In genomic region chr1:225771661-225772322, GRCh38 we compare ENCODE assay signal across 10 cellular contexts. TPM values are rescaled to one million over a fixed set of nuclear protein-coding genes. Genes with fewer than 3 reads are reported as not detected.
DNase-seq lines count a peak whose midpoint lies in the region; ATAC-seq and TF ChIP-seq lines count a peak whose summit lies in the region.
"Had no signal": no experiment of that assay in that cellular context is flagged by ENCODE, and none has a peak within 500 bp of the region (broad histone marks: within the 10 kb centered on the region; RNA-seq: fewer than 3 reads in every experiment).

No MANE protein-coding gene starts in this region.

- H3K9ac ChIP-seq in PC-3 (ENCODE audit: low read length): peak overlapping the region; percentile 18

- H4K20me1 ChIP-seq in PC-3 (ENCODE audit: low read length): no peaks in the 10 kb centered on the region

- H3K4me1 ChIP-seq in PC-3 (ENCODE audit: insufficient read depth, low read length) (peaks cover 53% of the 10 kb centered on the region), esophagus squamous epithelium (peaks cover 24 to 68% (median 41%) of the 10 kb centered on the region in 3 donors), psoas muscle (peaks cover 33% of the 10 kb centered on the region)

- H3K9me2 ChIP-seq in PC-3 (replicated peaks; ENCODE audit: low read length): no peaks in the 10 kb centered on the region

- no peaks in the 10 kb centered on the region for H3K27me3 Mint-ChIP-seq in Calu3 (ENCODE audit: unreplicated experiment)

- POLR2A ChIA-PET in PC-3 (lab: Charles Lee; ENCODE audit: unreplicated experiment): interaction anchor here (0.6 to 0.9 kb wide), 2 partner anchors 61 to 115 kb away, joined by 3 read pairs; no protein-coding TSS in a partner anchor

- H3K36me3 Mint-ChIP-seq in Calu3 (ENCODE audit: insufficient read depth, unreplicated experiment): no peaks in the 10 kb centered on the region

- DNase-seq in Calu3: no peak
- DNase-seq in PC-3: no peak
- no peak for DNase-seq in esophagus squamous epithelium (lab: John Stamatoyannopoulos, UW)
- no peak for DNase-seq in psoas muscle
- DNase-seq in DMS53 treated with DMSO at 0.1 percent for 48 hours (lab: John Stamatoyannopoulos, UW; ENCODE audit: unreplicated experiment): no peak
- no peak for DNase-seq in NAMALWA (ENCODE audit: low spot score)
- no peak for DNase-seq in foreskin melanocyte
- DNase-seq: effector CD4-positive, alpha-beta T cell had no signal

- peaks cover 9% of the 10 kb centered on the region for H3F3A ChIP-seq in PC-3 (ENCODE audit: low read length, unreplicated experiment)

- no peak for TF ChIP-seq POLR2A in esophagus squamous epithelium (IDR thresholded peaks at IDR 0.05)

- H3K9me3 ChIP-seq in PC-3 (ENCODE audit: low read length) (no peaks in the 10 kb centered on the region), esophagus squamous epithelium (no peaks in the 10 kb centered on the region), psoas muscle (no peaks in the 10 kb centered on the region)

- intact Hi-C loops in Calu3 (cut with micrococcal nuclease; ENCODE audit: unreplicated experiment) (loop anchor here (1.0 to 10.0 kb wide), 7 partner anchors 25 to 290 kb away; no protein-coding TSS in a partner anchor), PC-3 (cut with micrococcal nuclease) (loop anchor here (1.0 to 2.0 kb wide), 8 partner anchors 34 to 296 kb away; no protein-coding TSS in a partner anchor), esophagus squamous epithelium (cut with DNase I) (loop anchor here (5.0 to 10.0 kb wide), 4 partner anchors 73 to 294 kb away; partner anchors contain the start of gene ENAH), psoas muscle (cut with DNase I) (loop anchor here (2.0 to 10.0 kb wide), 7 partner anchors 114 to 297 kb away; partner anchors contain the start of gene ENAH (in 1 of the 2))

- H3K9me3 Mint-ChIP-seq in Calu3 (ENCODE audit: low read depth, unreplicated experiment): no peaks in the 10 kb centered on the region
- H3K9me3 Mint-ChIP-seq: activated naive CD4-positive, alpha-beta T cell treated with anti-CD3 and anti-CD28 coated beads, Interleukin-2, amount 50 U/mL, for 72 hours had no signal

- CTCF ChIA-PET in Calu3 (lab: Charles Lee): interaction anchor here (0.5 to 2.7 kb wide), 21 partner anchors 9 to 297 kb away, joined by 3 to 22 read pairs (median 5); partner anchors contain the start of genes ENAH and EPHX1
- CTCF ChIA-PET in PC-3 (lab: Charles Lee): interaction anchor here (0.5 to 2.1 kb wide), 8 partner anchors 8 to 291 kb away, joined by 3 to 21 read pairs (median 4); no protein-coding TSS in a partner anchor

- H3K27ac Mint-ChIP-seq in Calu3 (ENCODE audit: unreplicated experiment): peak overlapping the region; percentile 61
- H3K27ac Mint-ChIP-seq: activated naive CD4-positive, alpha-beta T cell treated with anti-CD3 and anti-CD28 coated beads, Interleukin-2, amount 50 U/mL, for 72 hours had no signal

- peak overlapping the region; percentile 86 for H2AFZ ChIP-seq in PC-3 (ENCODE audit: low read length)

- peaks cover 68% of the 10 kb centered on the region for H3K4me1 Mint-ChIP-seq in Calu3 (ENCODE audit: low read depth, unreplicated experiment)

- H3K27me3 ChIP-seq in PC-3 (ENCODE audit: low read length) (no peaks in the 10 kb centered on the region), esophagus squamous epithelium (no peaks in the 10 kb centered on the region), psoas muscle (ENCODE audit: insufficient read depth in 3 of 3, low read length in 2 of 3) (no peaks in the 10 kb centered on the region)

- no peak for TF ChIP-seq CTCF in Calu3 (IDR thresholded peaks at IDR 0.05; ENCODE audit: unreplicated experiment)
- TF ChIP-seq CTCF in PC-3 (conservative IDR thresholded peaks at IDR 0.05; ENCODE audit: low read depth, low read length): no peak
- no peak for TF ChIP-seq CTCF in esophagus squamous epithelium (IDR thresholded peaks at IDR 0.05)
- TF ChIP-seq CTCF in psoas muscle (IDR thresholded peaks at IDR 0.05): no peak

- peak; percentile 0 for ATAC-seq in PC-3
- ATAC-seq in psoas muscle: no peak
- no peak for ATAC-seq in GM21447 (IDR thresholded peaks at IDR 0.05; ENCODE audit: unreplicated experiment)

- no peaks in the 10 kb centered on the region for H3K36me3 ChIP-seq in PC-3 (ENCODE audit: low read depth, low read length)
- no peaks in the 10 kb centered on the region for H3K36me3 ChIP-seq in esophagus squamous epithelium
- H3K36me3 ChIP-seq in psoas muscle (ENCODE audit: insufficient read depth in 1 of 2, low read depth in 1 of 2): no peaks in the 10 kb centered on the region

- H3K4me2 ChIP-seq in PC-3 (ENCODE audit: low read length): peak overlapping the region; percentile 33

- 51 to 65% methylated on average over 4 of the region's 4 CpGs for WGBS in esophagus squamous epithelium, 2 donors
- 60 to 78% (median 64%) methylated on average over 4 of the region's 4 CpGs for WGBS in psoas muscle, 3 donors

- H3K4me3 ChIP-seq in PC-3 (ENCODE audit: low read length) (no peak overlapping the region), esophagus squamous epithelium (no peak overlapping the region), psoas muscle (no peak overlapping the region)

- H3K27ac ChIP-seq in PC-3 (ENCODE audit: low read length) (peak overlapping the region; percentile 87), esophagus squamous epithelium (peak overlapping the region; percentile 54 to 77 (median 66)), psoas muscle (peak overlapping the region; percentile 5)

- no TSS peak for BruUV-seq in Calu3 (replicated peaks; lab: Mats Ljungman, UMichigan)
- no TSS peak for BruUV-seq in PC-3 (replicated peaks; lab: Mats Ljungman, UMichigan)

- peak overlapping the region; percentile 35 for H3K4me3 Mint-ChIP-seq in Calu3 (ENCODE audit: low read depth, unreplicated experiment)

- H3K79me2 ChIP-seq in PC-3 (ENCODE audit: low read length): 0 out of 2 replicates have a peak, but pooled peaks cover 4% of the 10 kb centered on the region

RNA-seq across cellular contexts. Expression of gene SRP9, which starts 5.8 kb away (rescaled TPM):
- total RNA-seq in Calu3 (2022) (264 and 312 TPM in 2 replicates), PC-3 (2014; rRNA removed) (241 and 306 TPM in 2 replicates), esophagus squamous epithelium (100 to 1,000 TPM; 115 to 229 (median 175) TPM), psoas muscle (100 to 1,000 TPM; 137 to 199 (median 154) TPM)
- polyA plus RNA-seq in psoas muscle: 100 to 1,000 TPM; 137 to 216 (median 143) TPM

RNA-seq across cellular contexts. Expression of gene EPHX1, which starts 38.1 kb away (rescaled TPM):
- total RNA-seq in Calu3 (2022): 32.5 and 46.6 TPM in 2 replicates
- 54.6 and 69.2 TPM in 2 replicates for total RNA-seq in PC-3 (2014; rRNA removed)
- total RNA-seq in esophagus squamous epithelium: 100 to 1,000 TPM in 3 of 4 donors, 10 to 100 TPM in 1; 78.7 to 237 (median 151) TPM
- total RNA-seq in psoas muscle: 100 to 1,000 TPM in 2 of 4 donors, 10 to 100 TPM in 2; 65.8 to 209 (median 98.1) TPM
- polyA plus RNA-seq in psoas muscle: 100 to 1,000 TPM in 1 of 3 donors, 10 to 100 TPM in 2; 19.4 to 118 (median 60.4) TPM

Comparison
In these comparisons a context has a peak if more than half of its experiments do, and no peak if none do; other contexts are left out.
1. H3K27ac ChIP-seq: peak in every context shown above with its lines; median percentile 87 in PC-3; 66 in esophagus squamous epithelium; 5 in psoas muscle.